Comparison of ENCODE assay signal across 17 cellular contexts in genomic region chr2:139480251-139480650, GRCh38.
DNase-seq lines count a peak whose midpoint lies in the region; ATAC-seq, FAIRE-seq and TF ChIP-seq lines count a peak whose summit lies in the region.
"Had no signal": no experiment of that assay in that cellular context is flagged by ENCODE, and none has a peak within 500 bp of the region (broad histone marks: within the 10 kb centered on the region; RNA-seq: fewer than 3 reads in every experiment).

No MANE protein-coding gene starts in this region.

- no peak for FAIRE-seq in H1 (lab: Jason Lieb, UNC)
- FAIRE-seq: A549 had no signal

- 91% methylated on average over 3 of the region's 3 CpGs; no CpG with 5 or more reads in 1 of the 2 experiments for WGBS in H1 (ENCODE audit: extremely low coverage in 1 of 2, insufficient coverage in 1 of 2, insufficient read length in 1 of 2, insufficient replicate concordance in 2 of 2, low coverage in 1 of 2, low lambda C conversion rate in 2 of 2, missing lambda C conversion rate in 1 of 2), 2 experiments
- WGBS in hepatocyte (ENCODE audit: low lambda C conversion rate, missing lambda C conversion rate) = 91% methylated on average over 3 of the region's 3 CpGs

- H3K79me1 ChIP-seq in H1 (ENCODE audit: low read depth, low read length) = no peaks in the 10 kb centered on the region

- no peak overlapping the region for H3K56ac ChIP-seq in H1 (replicated peaks; ENCODE audit: insufficient read length, low read depth, low read length)

- H3K4me1 ChIP-seq in GM23338 (ENCODE audit: insufficient read depth) (peaks cover 26% of the 10 kb centered on the region), H1 (replicated peaks in 1 of 4; ENCODE audit: control insufficient read depth in 3 of 4, insufficient read depth in 4 of 4, low read length in 3 of 4) (peaks cover 0 to 3% (median under 1%) of the 10 kb centered on the region in 4 experiments; a peak in 1 of 7 replicates), hepatocyte (ENCODE audit: insufficient read depth) (no peaks in the 10 kb centered on the region)
- H3K4me1 ChIP-seq: A549 had no signal

- no peak overlapping the region for H4K8ac ChIP-seq in H1 (ENCODE audit: extremely low read depth, insufficient read depth, low read length)

- TF ChIP-seq CTCF in GM23338 (conservative IDR thresholded peaks at IDR 0.05; ENCODE audit: low read depth in 2 of 2) (no peak), H1 (IDR thresholded peaks at IDR 0.05; ENCODE audit: control extremely low read depth in 1 of 3, insufficient read depth in 1 of 3, low read depth in 1 of 3, low read length in 3 of 3) (no peak), neural crest cell (conservative IDR thresholded peaks at IDR 0.05) (no peak), hepatocyte (IDR thresholded peaks at IDR 0.05; ENCODE audit: poor library complexity) (no peak)

- POLR2A ChIA-PET in H1 (lab: Charles Lee; ENCODE audit: partially characterized antibody) = no interaction called here

- no peak overlapping the region for H4K5ac ChIP-seq in H1 (ENCODE audit: insufficient read length, low read depth, low read length)

- H3K23ac ChIP-seq in H1 (ENCODE audit: insufficient read length) = no peak overlapping the region

- H3K23me2 ChIP-seq in H1 (ENCODE audit: low read depth, low read length) = no peaks in the 10 kb centered on the region

- H3K27me3 ChIP-seq in GM23338 (ENCODE audit: insufficient read depth) (no peaks in the 10 kb centered on the region), H1 (replicated peaks in 1 of 4; ENCODE audit: control insufficient read depth in 3 of 4, extremely low read depth in 1 of 4, insufficient read depth in 3 of 4, low read length in 3 of 4) (no peaks in the 10 kb centered on the region), hepatocyte (no peaks in the 10 kb centered on the region)

- H3K4me1 Mint-ChIP-seq in GM23338 = peaks cover 32% of the 10 kb centered on the region
- H3K4me1 Mint-ChIP-seq in neural crest cell = peaks cover 27% of the 10 kb centered on the region
- no peaks in the 10 kb centered on the region for H3K4me1 Mint-ChIP-seq in stimulated activated naive B cell treated with anti-CD40 and anti-IgM and Interleukin-4, amounts not matched to agents 10 μg/mL and 1 μg/mL and 100 μg/mL, for 72 hours

- H3K36me3 Mint-ChIP-seq in GM23338 (ENCODE audit: low read depth) (peaks cover 8% of the 10 kb centered on the region; the same call in 1 of the 3 replicates), neural crest cell (ENCODE audit: low read depth) (no peaks in the 10 kb centered on the region)
- no peaks in the 10 kb centered on the region for H3K36me3 Mint-ChIP-seq in stimulated activated naive B cell treated with anti-CD40 and anti-IgM and Interleukin-4, amounts not matched to agents 10 μg/mL and 1 μg/mL and 100 μg/mL, for 72 hours
- H3K36me3 Mint-ChIP-seq: CD8-positive, alpha-beta T cell had no signal

- H3K4me3 Mint-ChIP-seq in GM23338 (no peak overlapping the region), neural crest cell (peak overlapping the region; percentile 29)
- no peak overlapping the region for H3K4me3 Mint-ChIP-seq in stimulated activated naive B cell treated with anti-CD40 and anti-IgM and Interleukin-4, amounts not matched to agents 10 μg/mL and 1 μg/mL and 100 μg/mL, for 72 hours
- H3K4me3 Mint-ChIP-seq: CD8-positive, alpha-beta T cell had no signal

- H2BK20ac ChIP-seq in H1 (ENCODE audit: low read length) = no peak overlapping the region

- CTCF ChIA-PET in H1 (lab: Charles Lee; ENCODE audit: partially characterized antibody) = interaction anchor here (0.8 kb wide), 1 partner anchor 20 kb away, joined by 3 read pairs; no protein-coding TSS in a partner anchor

- TF ChIP-seq RAD21 in H1 (IDR thresholded peaks at IDR 0.05 in 1 of 2, conservative IDR thresholded peaks at IDR 0.05 in 1 of 2; ENCODE audit: low read depth in 2 of 2, low read length in 2 of 2) = no peak

- no peak overlapping the region for H2AK5ac ChIP-seq in H1 (ENCODE audit: low read depth, low read length)

- no peak overlapping the region for H4K91ac ChIP-seq in H1 (replicated peaks; ENCODE audit: insufficient read length, low read length)

- TF ChIP-seq POLR2A in H1 (IDR thresholded peaks at IDR 0.05; ENCODE audit: control extremely low read depth in 1 of 2, low read depth in 2 of 2, low read length in 2 of 2) = no peak

- no peak overlapping the region for H3K9ac ChIP-seq in H1 (replicated peaks in 1 of 4; ENCODE audit: extremely low read depth in 1 of 4, low read depth in 3 of 4, low read length in 3 of 4)

- H3K4me3 ChIP-seq in GM23338 = no peak overlapping the region
- H3K4me3 ChIP-seq in H1 (ENCODE audit: extremely low read depth in 1 of 4, insufficient read depth in 2 of 4, low read depth in 3 of 4, low read length in 4 of 4) = no peak overlapping the region
- H3K4me3 ChIP-seq in hepatocyte = no peak overlapping the region
- H3K4me3 ChIP-seq: A549 had no signal

- no peak overlapping the region for H2BK12ac ChIP-seq in H1 (ENCODE audit: low read depth, low read length)

- H3K4me2 ChIP-seq in GM23338 (no peak overlapping the region), H1 (ENCODE audit: insufficient read depth in 1 of 2, low read depth in 2 of 2, low read length in 2 of 2) (no peak overlapping the region), hepatocyte (no peak overlapping the region)
- H3K4me2 ChIP-seq: A549 had no signal

- no peak for DNase-seq in GM23338 (ENCODE audit: low spot score)
- no peak for DNase-seq in H1 (ENCODE audit: low read depth in 1 of 2, low spot score in 2 of 2)
- DNase-seq in neural crest cell (ENCODE audit: low read depth, low spot score) = no peak
- DNase-seq in stimulated activated naive B cell treated with anti-CD40 and anti-IgM and Interleukin-4, amounts not matched to agents 10 μg/mL and 1 μg/mL and 100 μg/mL, for 72 hours = no peak
- no peak for DNase-seq in SW480 (ENCODE audit: low spot score)
- no peak for DNase-seq in hepatocyte (ENCODE audit: low spot score)
- no peak for DNase-seq in NCI-H1048 (lab: John Stamatoyannopoulos, UW)
- DNase-seq: AML-193; Calu3; CD8-positive, alpha-beta T cell; DMS79 treated with DMSO at 0.1 percent for 48 hours; GF-D8; GOT3; HCEC 1CT had no signal

- no peak overlapping the region for H3K27ac ChIP-seq in GM23338 (ENCODE audit: low read depth)
- no peak overlapping the region for H3K27ac ChIP-seq in H1 (ENCODE audit: low read depth, low read length)
- no peak overlapping the region for H3K27ac ChIP-seq in hepatocyte
- H3K27ac ChIP-seq: 22Rv1, A549, C4-2B had no signal

- no peak overlapping the region for H2BK5ac ChIP-seq in H1 (ENCODE audit: low read depth, low read length)

- H3K79me2 ChIP-seq in GM23338 (replicated peaks; ENCODE audit: insufficient read depth) (no peaks in the 10 kb centered on the region), H1 (ENCODE audit: control insufficient read depth in 1 of 2, insufficient read depth in 2 of 2, low read length in 2 of 2) (no peaks in the 10 kb centered on the region), hepatocyte (no peaks in the 10 kb centered on the region)

- H3K18ac ChIP-seq in H1 (ENCODE audit: extremely low read depth, low read length) = no peak overlapping the region

- no peaks in the 10 kb centered on the region for H4K20me1 ChIP-seq in GM23338 (replicated peaks; ENCODE audit: insufficient read depth)
- no peaks in the 10 kb centered on the region for H4K20me1 ChIP-seq in H1 (replicated peaks in 1 of 2; ENCODE audit: control insufficient read depth in 1 of 2, insufficient read depth in 2 of 2, low read length in 2 of 2)
- no peaks in the 10 kb centered on the region for H4K20me1 ChIP-seq in hepatocyte (ENCODE audit: insufficient read depth, poor library complexity, severe bottlenecking)

- no peaks in the 10 kb centered on the region for H3K27me3 Mint-ChIP-seq in GM23338 (ENCODE audit: insufficient read depth, low read depth, poor library complexity)
- H3K27me3 Mint-ChIP-seq in neural crest cell (ENCODE audit: low read depth) = no peaks in the 10 kb centered on the region
- no peaks in the 10 kb centered on the region for H3K27me3 Mint-ChIP-seq in stimulated activated naive B cell treated with anti-CD40 and anti-IgM and Interleukin-4, amounts not matched to agents 10 μg/mL and 1 μg/mL and 100 μg/mL, for 72 hours

- H2AFZ ChIP-seq in GM23338 (peak overlapping the region; percentile 77; the same call in 1 of the 2 replicates), H1 (ENCODE audit: low read length) (no peak overlapping the region), hepatocyte (no peak overlapping the region)

- H3K36me3 ChIP-seq in GM23338 (ENCODE audit: insufficient read depth) = no peaks in the 10 kb centered on the region
- H3K36me3 ChIP-seq in H1 (ENCODE audit: control insufficient read depth in 2 of 4, insufficient read depth in 4 of 4, low read length in 3 of 4) = no peaks in the 10 kb centered on the region
- no peaks in the 10 kb centered on the region for H3K36me3 ChIP-seq in hepatocyte (replicated peaks; ENCODE audit: insufficient read depth, low read depth)

- H3K9me2 ChIP-seq in GM23338 (ENCODE audit: insufficient read depth) (no peaks in the 10 kb centered on the region), hepatocyte (replicated peaks; ENCODE audit: insufficient read depth) (no peaks in the 10 kb centered on the region)

- H3F3A ChIP-seq in GM23338 (replicated peaks; ENCODE audit: low read depth) = no peaks in the 10 kb centered on the region

- no peak overlapping the region for H3K4ac ChIP-seq in H1 (replicated peaks; ENCODE audit: insufficient read length, low read depth, low read length)

- no peak overlapping the region for H2BK120ac ChIP-seq in H1 (replicated peaks; ENCODE audit: low read depth, low read length)

- no peak for ATAC-seq in GM23338
- ATAC-seq in stimulated activated naive B cell treated with anti-CD40 and anti-IgM and Interleukin-4, amounts not matched to agents 10 μg/mL and 1 μg/mL and 100 μg/mL, for 72 hours (replicated peaks) = no peak
- ATAC-seq: A549; CD8-positive, alpha-beta T cell had no signal

- H3K14ac ChIP-seq in H1 (ENCODE audit: insufficient read length) = no peak overlapping the region

- no peak for TF ChIP-seq EP300 in H1 (IDR thresholded peaks at IDR 0.05; ENCODE audit: borderline replicate concordance in 1 of 2, low read depth in 2 of 2, low read length in 2 of 2)

- peaks cover 4% of the 10 kb centered on the region; the same call in 1 of the 3 replicates for H3K9me3 Mint-ChIP-seq in GM23338
- peaks cover 3% of the 10 kb centered on the region for H3K9me3 Mint-ChIP-seq in neural crest cell
- H3K9me3 Mint-ChIP-seq in stimulated activated naive B cell treated with anti-CD40 and anti-IgM and Interleukin-4, amounts not matched to agents 10 μg/mL and 1 μg/mL and 100 μg/mL, for 72 hours = peaks cover 3 to 11% of the 10 kb centered on the region in 2 donors

- H3K27ac Mint-ChIP-seq in GM23338 (no peak overlapping the region), neural crest cell (ENCODE audit: unreplicated experiment) (peak overlapping the region; percentile 81)
- H3K27ac Mint-ChIP-seq in stimulated activated naive B cell treated with anti-CD40 and anti-IgM and Interleukin-4, amounts not matched to agents 10 μg/mL and 1 μg/mL and 100 μg/mL, for 72 hours = peak overlapping the region; percentile 0
- H3K27ac Mint-ChIP-seq: CD8-positive, alpha-beta T cell had no signal

- H2BK15ac ChIP-seq in H1 (ENCODE audit: low read length) = 0 out of 2 replicates have a peak overlapping the region, but pooled peaks have one; percentile 36

- no peaks in the 10 kb centered on the region for H3K9me3 ChIP-seq in H1 (ENCODE audit: insufficient read depth in 2 of 2, low read depth in 1 of 2, low read length in 1 of 2)
- no peaks in the 10 kb centered on the region for H3K9me3 ChIP-seq in hepatocyte (ENCODE audit: low read depth)
- H3K9me3 ChIP-seq: A549 had no signal
